ENCODE assay signal across 1 cellular context in genomic region chr1:6099297-6099696, GRCh38.
TF ChIP-seq lines count a peak whose summit lies in the region.

No MANE protein-coding gene starts in this region.

TF ChIP-seq in HepG2, 621 proteins besides CTCF, POLR2A, EP300 and RAD21:
- TF ChIP-seq AKNA (CRISPR knock-in tag; IDR thresholded peaks at IDR 0.05; ENCODE audit: borderline replicate concordance) (no peak), ZBTB44 (CRISPR knock-in tag; IDR thresholded peaks at IDR 0.05) (no peak), PHF21A (CRISPR knock-in tag; IDR thresholded peaks at IDR 0.05) (no peak), HES4 (CRISPR knock-in tag; IDR thresholded peaks at IDR 0.05; ENCODE audit: borderline replicate concordance) (no peak), KDM6A (CRISPR knock-in tag; IDR thresholded peaks at IDR 0.05; ENCODE audit: low read depth) (no peak), ZFX (CRISPR knock-in tag; IDR thresholded peaks at IDR 0.05; ENCODE audit: low read depth) (no peak), ZNF841 (CRISPR knock-in tag; IDR thresholded peaks at IDR 0.05; ENCODE audit: borderline replicate concordance) (no peak), ZEB1 (IDR thresholded peaks at IDR 0.05; ENCODE audit: insufficient replicate concordance, low read depth) (no peak), TGIF2 (CRISPR knock-in tag; IDR thresholded peaks at IDR 0.05) (no peak), ETV5 (CRISPR knock-in tag; IDR thresholded peaks at IDR 0.05; ENCODE audit: borderline replicate concordance) (no peak), ZNF709 (CRISPR knock-in tag; IDR thresholded peaks at IDR 0.05) (no peak), GLMP (CRISPR knock-in tag; IDR thresholded peaks at IDR 0.05; ENCODE audit: borderline replicate concordance) (no peak), ZNF652 (CRISPR knock-in tag; IDR thresholded peaks at IDR 0.05; ENCODE audit: borderline replicate concordance, low read depth) (no peak), ZNF816 (CRISPR knock-in tag; IDR thresholded peaks at IDR 0.05; ENCODE audit: borderline replicate concordance) (no peak), ZNF331 (CRISPR knock-in tag; IDR thresholded peaks at IDR 0.05) (no peak), ARNT2 (CRISPR knock-in tag; IDR thresholded peaks at IDR 0.05; ENCODE audit: low read depth) (no peak)
